23 cellular contexts compared by ENCODE assay signal in the genomic region with DNA sequence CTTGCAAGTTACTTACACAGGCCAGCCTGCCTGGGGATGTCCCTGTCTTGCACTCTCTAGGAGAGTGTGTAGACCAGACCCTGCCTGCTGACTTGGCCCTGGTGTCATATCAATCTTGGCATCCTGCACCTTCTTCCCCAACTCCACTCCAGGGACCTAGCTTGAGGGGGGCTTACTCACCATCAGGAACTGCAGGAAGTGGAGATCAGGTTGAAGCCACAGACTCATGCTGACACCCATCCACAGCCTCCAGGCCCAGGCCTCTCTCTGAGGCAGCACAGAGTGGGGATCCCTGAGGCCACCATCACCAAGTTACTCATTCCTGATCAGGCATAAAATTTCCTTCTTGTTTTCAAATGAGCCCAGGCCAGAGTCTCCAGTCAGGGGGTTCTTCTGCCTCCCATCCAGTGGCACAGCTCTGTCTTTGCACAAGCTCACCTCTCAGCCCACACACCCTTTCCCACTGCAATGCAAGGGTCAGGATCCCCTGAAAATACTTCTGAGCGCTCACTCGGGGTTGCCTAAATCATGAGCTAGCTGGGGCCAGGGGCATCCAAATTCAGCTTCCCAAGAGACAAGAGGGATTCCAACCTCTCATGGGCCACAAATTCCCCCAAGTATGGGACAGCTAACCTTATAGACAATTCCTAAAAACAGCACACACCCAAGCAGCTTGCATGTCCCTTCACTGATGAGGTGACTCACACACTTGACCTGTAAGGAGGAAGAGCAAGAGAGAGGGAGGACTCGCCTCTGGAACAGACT. TPM values are rescaled to one million over a fixed set of nuclear protein-coding genes. Genes with fewer than 3 reads are reported as not detected.
A peak's percentile ranks its signal among the peaks of the same experiment; 100 is the strongest.
DNase-seq lines count a peak whose midpoint lies in the region; ATAC-seq and TF ChIP-seq lines count a peak whose summit lies in the region.
"Had no signal": no experiment of that assay in that cellular context is flagged by ENCODE, and none has a peak within 500 bp of the region (broad histone marks: within the 10 kb centered on the region; RNA-seq: fewer than 3 reads in every experiment).

No MANE protein-coding gene starts in this region.

- H3K9me3 Mint-ChIP-seq in activated T-helper 17 cell treated with anti-CD3 and anti-CD28 coated beads, Interleukin-2, amount 50 U/mL, for 72 hours, result no peaks in the 10 kb centered on the region
- no peaks in the 10 kb centered on the region for H3K9me3 Mint-ChIP-seq in stimulated activated memory B cell treated with anti-CD40 and anti-IgM and Interleukin-4, amounts not matched to agents 10 μg/mL and 1 μg/mL and 100 μg/mL, for 72 hours

- TF ChIP-seq CTCF in esophagus muscularis mucosa (IDR thresholded peaks at IDR 0.05) (no peak), vagina (IDR thresholded peaks at IDR 0.05) (no peak)

- no peak overlapping the region for H3K27ac Mint-ChIP-seq in activated T-helper 17 cell treated with anti-CD3 and anti-CD28 coated beads, Interleukin-2, amount 50 U/mL, for 72 hours
- no peak overlapping the region for H3K27ac Mint-ChIP-seq in stimulated activated memory B cell treated with anti-CD40 and anti-IgM and Interleukin-4, amounts not matched to agents 10 μg/mL and 1 μg/mL and 100 μg/mL, for 72 hours

- H3K36me3 ChIP-seq in esophagus muscularis mucosa (no peaks in the 10 kb centered on the region), vagina (no peaks in the 10 kb centered on the region)
- H3K36me3 ChIP-seq: SJSA1 had no signal

- TF ChIP-seq POLR2A in esophagus muscularis mucosa (IDR thresholded peaks at IDR 0.05; ENCODE audit: low read depth), result no peak
- no peak for TF ChIP-seq POLR2A in vagina (IDR thresholded peaks at IDR 0.05)

- no peaks in the 10 kb centered on the region for H3K4me1 Mint-ChIP-seq in activated T-helper 17 cell treated with anti-CD3 and anti-CD28 coated beads, Interleukin-2, amount 50 U/mL, for 72 hours
- H3K4me1 Mint-ChIP-seq in stimulated activated memory B cell treated with anti-CD40 and anti-IgM and Interleukin-4, amounts not matched to agents 10 μg/mL and 1 μg/mL and 100 μg/mL, for 72 hours, result no peaks in the 10 kb centered on the region
- H3K4me1 Mint-ChIP-seq: CD4-positive, CD25-positive, alpha-beta regulatory T cell had no signal

- DNase-seq in DMS53 (lab: John Stamatoyannopoulos, UW) (peak; percentile 14), DMS53 treated with DMSO at 0.1 percent for 48 hours (lab: John Stamatoyannopoulos, UW; ENCODE audit: unreplicated experiment) (no peak), M059J (ENCODE audit: low read depth) (peak; percentile 81), esophagus muscularis mucosa (ENCODE audit: extremely low spot score) (peak; percentile 74), vagina (ENCODE audit: extremely low spot score in 2 of 2) (peak; percentile 74 to 80)
- DNase-seq: CD4-positive, CD25-positive, alpha-beta regulatory T cell; COR-L47; DMS 273 treated with DMSO at 0.1 percent for 48 hours; EL; H7; IMR-90; Karpas-422; MM.1S; NCI-H1092 treated with DMSO at 0.1 percent for 48 hours; NCI-H2081 had no signal

- H3K4me1 ChIP-seq in esophagus muscularis mucosa, result no peaks in the 10 kb centered on the region
- no peaks in the 10 kb centered on the region for H3K4me1 ChIP-seq in vagina
- H3K4me1 ChIP-seq: SJSA1 had no signal

- H3K4me3 ChIP-seq in esophagus muscularis mucosa (no peak overlapping the region), vagina (no peak overlapping the region)
- H3K4me3 ChIP-seq: SJSA1 had no signal

- WGBS in esophagus muscularis mucosa, result 92% methylated on average over 3 of the region's 3 CpGs

- H3K27ac ChIP-seq in esophagus muscularis mucosa (replicated peaks in 1 of 4) (no peak overlapping the region), vagina (no peak overlapping the region)
- H3K27ac ChIP-seq: 22Rv1, SJSA1 had no signal

- no peak overlapping the region for H3K4me3 Mint-ChIP-seq in activated T-helper 17 cell treated with anti-CD3 and anti-CD28 coated beads, Interleukin-2, amount 50 U/mL, for 72 hours
- no peak overlapping the region for H3K4me3 Mint-ChIP-seq in stimulated activated memory B cell treated with anti-CD40 and anti-IgM and Interleukin-4, amounts not matched to agents 10 μg/mL and 1 μg/mL and 100 μg/mL, for 72 hours

- intact Hi-C loops in esophagus muscularis mucosa (cut with DNase I) (no loop called here), vagina (cut with DNase I) (no loop called here)

- H3K9me3 ChIP-seq in esophagus muscularis mucosa (no peaks in the 10 kb centered on the region), vagina (no peaks in the 10 kb centered on the region)
- H3K9me3 ChIP-seq: SJSA1 had no signal

- no peak for TF ChIP-seq EP300 in esophagus muscularis mucosa (IDR thresholded peaks at IDR 0.05)

- H3K27me3 ChIP-seq in esophagus muscularis mucosa, result peaks cover 0 to 28% (median 0%) of the 10 kb centered on the region in 4 donors
- H3K27me3 ChIP-seq in vagina, result no peaks in the 10 kb centered on the region
- H3K27me3 ChIP-seq: SJSA1 had no signal

- H3K27me3 Mint-ChIP-seq in activated T-helper 17 cell treated with anti-CD3 and anti-CD28 coated beads, Interleukin-2, amount 50 U/mL, for 72 hours, result peaks cover 9% of the 10 kb centered on the region
- peaks cover 19% of the 10 kb centered on the region for H3K27me3 Mint-ChIP-seq in stimulated activated memory B cell treated with anti-CD40 and anti-IgM and Interleukin-4, amounts not matched to agents 10 μg/mL and 1 μg/mL and 100 μg/mL, for 72 hours

- H3K36me3 Mint-ChIP-seq in activated T-helper 17 cell treated with anti-CD3 and anti-CD28 coated beads, Interleukin-2, amount 50 U/mL, for 72 hours (ENCODE audit: low read depth), result no peaks in the 10 kb centered on the region
- no peaks in the 10 kb centered on the region for H3K36me3 Mint-ChIP-seq in stimulated activated memory B cell treated with anti-CD40 and anti-IgM and Interleukin-4, amounts not matched to agents 10 μg/mL and 1 μg/mL and 100 μg/mL, for 72 hours
- H3K36me3 Mint-ChIP-seq: CD4-positive, CD25-positive, alpha-beta regulatory T cell had no signal

- no peak for ATAC-seq in activated T-helper 17 cell treated with anti-CD3 and anti-CD28 coated beads, Interleukin-2, amount 50 U/mL, for 72 hours (replicated peaks)
- ATAC-seq in GM18858 (IDR thresholded peaks at IDR 0.05; ENCODE audit: unreplicated experiment), result no peak
- ATAC-seq in stimulated activated memory B cell treated with anti-CD40 and anti-IgM and Interleukin-4, amounts not matched to agents 10 μg/mL and 1 μg/mL and 100 μg/mL, for 72 hours, result no peak
- ATAC-seq: Panc1 had no signal

RNA-seq across cellular contexts. Expression of gene CSMD2, which starts 33.5 kb away (rescaled TPM):
- 11.8 and 23.0 TPM in 2 replicates for total RNA-seq in M059J (2014; rRNA removed; shearing (Covaris generic))
- total RNA-seq in esophagus muscularis mucosa (under 1 TPM; 0.26 to 0.75 (median 0.37) TPM), vagina (0.25 TPM)
- not detected for total RNA-seq in activated T-helper 17 cell treated with anti-CD3 and anti-CD28 coated beads, Interleukin-2, amount 50 U/mL, for 72 hours
- total RNA-seq: CD4-positive, CD25-positive, alpha-beta regulatory T cell; HT-29; NCI-H460 had no signal

RNA-seq across cellular contexts. Expression of gene C1orf94, which starts 45.1 kb away (rescaled TPM):
- total RNA-seq in M059J (2014; rRNA removed; shearing (Covaris generic)), result 3.7 and 4.0 TPM in 2 replicates
- total RNA-seq in esophagus muscularis mucosa, result under 1 TPM in 1 of 4 donors, not detected in 3; 0.13 TPM
- not detected for total RNA-seq in vagina
- not detected for total RNA-seq in activated T-helper 17 cell treated with anti-CD3 and anti-CD28 coated beads, Interleukin-2, amount 50 U/mL, for 72 hours
- total RNA-seq: CD4-positive, CD25-positive, alpha-beta regulatory T cell; HT-29; IMR-90; NCI-H460 had no signal
